In the genomic region with DNA sequence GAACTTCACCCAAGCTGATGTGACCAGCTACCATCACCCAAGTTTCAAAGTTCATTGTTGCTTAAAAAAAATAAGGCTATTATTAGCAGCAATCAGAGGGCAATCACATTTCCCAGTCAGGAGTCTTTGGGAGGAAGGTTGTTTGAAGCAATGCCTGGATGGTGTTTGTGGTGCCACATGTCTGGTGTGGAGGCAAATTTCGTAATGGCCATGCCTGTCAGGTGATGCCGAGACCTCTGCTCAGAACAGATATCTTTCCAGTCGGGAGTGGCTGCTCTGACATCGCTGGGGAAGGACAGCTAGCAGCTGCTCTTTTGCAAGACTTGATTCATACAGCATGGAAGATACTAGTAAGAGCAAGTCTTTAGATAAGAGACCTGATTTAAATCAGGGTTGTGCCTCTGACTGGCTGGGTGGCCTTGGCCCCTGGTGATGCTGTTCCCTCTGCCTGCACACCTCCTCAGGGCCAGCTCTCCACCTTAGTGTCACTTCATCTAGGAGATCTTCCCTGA, we compare ENCODE assay signal across 11 cellular contexts.
DNase-seq lines count a peak whose midpoint lies in the region; ATAC-seq and TF ChIP-seq lines count a peak whose summit lies in the region.
"Had no signal": no experiment of that assay in that cellular context is flagged by ENCODE, and none has a peak within 500 bp of the region (broad histone marks: within the 10 kb centered on the region; RNA-seq: fewer than 3 reads in every experiment).

No MANE protein-coding gene starts in this region.

- no peaks in the 10 kb centered on the region for H3K27me3 ChIP-seq in CD4-positive, CD25-positive, alpha-beta regulatory T cell (ENCODE audit: control insufficient read depth, insufficient read depth, low read length)
- H3K27me3 ChIP-seq in left ventricle myocardium inferior (ENCODE audit: low read depth) (no peaks in the 10 kb centered on the region), trophoblast cell (ENCODE audit: insufficient read depth, low read length) (no peaks in the 10 kb centered on the region)

- POLR2A ChIA-PET in OCI-LY7 (lab: Charles Lee), result no interaction called here

- H4K20me1 ChIP-seq in OCI-LY7 (ENCODE audit: insufficient read depth, low read length), result no peaks in the 10 kb centered on the region

- H3K4me1 Mint-ChIP-seq in CD4-positive, CD25-positive, alpha-beta regulatory T cell, result peaks cover 9 to 28% (median 18%) of the 10 kb centered on the region in 4 donors

- H2BK120ac ChIP-seq in trophoblast cell (ENCODE audit: insufficient read depth, low read length, poor library complexity), result no peak overlapping the region

- H3K27ac Mint-ChIP-seq in CD4-positive, CD25-positive, alpha-beta regulatory T cell, result peak overlapping the region in 2 of 3 donors; percentile 9 to 34
- H3K27ac Mint-ChIP-seq: activated naive CD4-positive, alpha-beta T cell treated with anti-CD3 and anti-CD28 coated beads, Interleukin-2, amount 50 U/mL, for 24 hours had no signal

- no peaks in the 10 kb centered on the region for H3K9me3 ChIP-seq in CD4-positive, CD25-positive, alpha-beta regulatory T cell (ENCODE audit: control insufficient read depth in 2 of 2, low read length in 2 of 2)
- H3K9me3 ChIP-seq in left ventricle myocardium inferior (replicated peaks), result no peaks in the 10 kb centered on the region
- H3K9me3 ChIP-seq in trophoblast cell (ENCODE audit: insufficient read depth, low read depth, low read length), result no peaks in the 10 kb centered on the region
- no peaks in the 10 kb centered on the region for H3K9me3 ChIP-seq in OCI-LY7 (ENCODE audit: low read length)
- H3K9me3 ChIP-seq: neutrophil had no signal

- H3K4ac ChIP-seq in trophoblast cell (ENCODE audit: low read depth, low read length), result no peak overlapping the region

- H3K4me3 Mint-ChIP-seq in CD4-positive, CD25-positive, alpha-beta regulatory T cell, result no peak overlapping the region
- H3K4me3 Mint-ChIP-seq: activated naive CD4-positive, alpha-beta T cell treated with anti-CD3 and anti-CD28 coated beads, Interleukin-2, amount 50 U/mL, for 24 hours had no signal

- no peaks in the 10 kb centered on the region for H3K9me2 ChIP-seq in OCI-LY7 (ENCODE audit: insufficient read depth, low read length)

- H4K91ac ChIP-seq in trophoblast cell (ENCODE audit: low read depth, low read length), result no peak overlapping the region

- DNase-seq in CD4-positive, CD25-positive, alpha-beta regulatory T cell, result no peak
- DNase-seq in amniotic epithelial cell (ENCODE audit: low read depth) (peak; percentile 91), left ventricle myocardium inferior (peak; percentile 55), trophoblast cell (peak; percentile 77 to 84), OCI-LY7 (ENCODE audit: low spot score) (no peak), Kasumi-1 (lab: John Stamatoyannopoulos, UW) (no peak)
- DNase-seq: EL had no signal

- H2BK5ac ChIP-seq in trophoblast cell (ENCODE audit: low read depth, low read length, poor library complexity), result no peak overlapping the region

- BruUV-seq in OCI-LY7 (replicated peaks; lab: Mats Ljungman, UMichigan), result no TSS peak

- H3K79me2 ChIP-seq in trophoblast cell (ENCODE audit: control insufficient read depth, insufficient read depth, low read length, poor library complexity) (no peaks in the 10 kb centered on the region), OCI-LY7 (ENCODE audit: insufficient read depth, low read depth, low read length) (no peaks in the 10 kb centered on the region)

- TF ChIP-seq CTCF in left ventricle myocardium inferior (IDR thresholded peaks at IDR 0.05; ENCODE audit: borderline replicate concordance), result no peak
- no peak for TF ChIP-seq CTCF in OCI-LY7 (conservative IDR thresholded peaks at IDR 0.05; ENCODE audit: low read length)

- no peak overlapping the region for H4K8ac ChIP-seq in trophoblast cell (ENCODE audit: low read depth, low read length)

- H3K4me1 ChIP-seq in CD4-positive, CD25-positive, alpha-beta regulatory T cell (ENCODE audit: control insufficient read depth, insufficient read depth, low read length, poor library complexity, severe bottlenecking), result peaks cover 22% of the 10 kb centered on the region
- H3K4me1 ChIP-seq in left ventricle myocardium inferior (peaks cover 43% of the 10 kb centered on the region), trophoblast cell (ENCODE audit: control insufficient read depth in 1 of 2, insufficient read depth in 2 of 2, low read length in 2 of 2) (peaks cover 2 to 9% of the 10 kb centered on the region in 2 experiments), OCI-LY7 (ENCODE audit: insufficient read depth, low read length, poor library complexity, severe bottlenecking) (peaks cover 24% of the 10 kb centered on the region)

- H3K9ac ChIP-seq in trophoblast cell (ENCODE audit: low read length), result no peak overlapping the region

- no peaks in the 10 kb centered on the region for H3K79me1 ChIP-seq in trophoblast cell (ENCODE audit: low read length)

- H3K18ac ChIP-seq in trophoblast cell (ENCODE audit: low read length), result no peak overlapping the region

- H3K27me3 Mint-ChIP-seq in CD4-positive, CD25-positive, alpha-beta regulatory T cell, result no peaks in the 10 kb centered on the region
- H3K27me3 Mint-ChIP-seq: activated naive CD4-positive, alpha-beta T cell treated with anti-CD3 and anti-CD28 coated beads, Interleukin-2, amount 50 U/mL, for 24 hours had no signal

- H3K9me3 Mint-ChIP-seq in CD4-positive, CD25-positive, alpha-beta regulatory T cell, result peaks cover 0 to 2% (median 0%) of the 10 kb centered on the region in 7 donors
- H3K9me3 Mint-ChIP-seq: activated naive CD4-positive, alpha-beta T cell treated with anti-CD3 and anti-CD28 coated beads, Interleukin-2, amount 50 U/mL, for 24 hours had no signal

- H3K36me3 ChIP-seq in CD4-positive, CD25-positive, alpha-beta regulatory T cell (ENCODE audit: control insufficient read depth, insufficient read depth, low read length), result no peaks in the 10 kb centered on the region
- H3K36me3 ChIP-seq in left ventricle myocardium inferior (no peaks in the 10 kb centered on the region), trophoblast cell (ENCODE audit: control insufficient read depth in 1 of 2, insufficient read depth in 2 of 2, low read length in 2 of 2) (no peaks in the 10 kb centered on the region), OCI-LY7 (ENCODE audit: insufficient read depth, low read length) (no peaks in the 10 kb centered on the region)
- H3K36me3 ChIP-seq: neutrophil had no signal

- intact Hi-C loops in left ventricle myocardium inferior (cut with micrococcal nuclease), result no loop called here
- intact Hi-C loops in OCI-LY7 (cut with micrococcal nuclease; ENCODE audit: unreplicated experiment), result no loop called here

- no peak overlapping the region for H3K4me3 ChIP-seq in CD4-positive, CD25-positive, alpha-beta regulatory T cell (ENCODE audit: low read depth, low read length)
- no peak overlapping the region for H3K4me3 ChIP-seq in left ventricle myocardium inferior
- H3K4me3 ChIP-seq in trophoblast cell (ENCODE audit: low read depth, low read length), result no peak overlapping the region
- H3K4me3 ChIP-seq in OCI-LY7 (ENCODE audit: low read depth, low read length, poor library complexity, severe bottlenecking), result no peak overlapping the region

- H3K23ac ChIP-seq in trophoblast cell (ENCODE audit: low read length), result no peak overlapping the region

- H3K36me3 Mint-ChIP-seq in CD4-positive, CD25-positive, alpha-beta regulatory T cell, result no peaks in the 10 kb centered on the region
- H3K36me3 Mint-ChIP-seq: activated naive CD4-positive, alpha-beta T cell treated with anti-CD3 and anti-CD28 coated beads, Interleukin-2, amount 50 U/mL, for 24 hours had no signal

- no peak overlapping the region for H2BK12ac ChIP-seq in trophoblast cell (ENCODE audit: low read length)

- ATAC-seq in CD4-positive, CD25-positive, alpha-beta regulatory T cell (ENCODE audit: low read depth in 2 of 2), result no peak
- no peak for ATAC-seq in GM19328 (IDR thresholded peaks at IDR 0.05; ENCODE audit: unreplicated experiment)
- ATAC-seq in HG03565 (IDR thresholded peaks at IDR 0.05; ENCODE audit: unreplicated experiment), result no peak

- CTCF ChIA-PET in OCI-LY7 (lab: Charles Lee; ENCODE audit: unreplicated experiment), result no interaction called here

- H3K4me2 ChIP-seq in trophoblast cell (ENCODE audit: low read length), result no peak overlapping the region
- H3K4me2 ChIP-seq in OCI-LY7 (ENCODE audit: low read length), result no peak overlapping the region

- WGBS in trophoblast cell (ENCODE audit: extremely low coverage, insufficient coverage, insufficient read length), result no CpG with 5 or more reads among the region's 4 CpGs

- H2AFZ ChIP-seq in trophoblast cell (ENCODE audit: insufficient read depth, low read length, poor library complexity) (no peak overlapping the region), OCI-LY7 (ENCODE audit: low read length) (no peak overlapping the region)

- H4K12ac ChIP-seq in trophoblast cell (ENCODE audit: low read depth, low read length), result no peak overlapping the region

- no peak overlapping the region for H2AK5ac ChIP-seq in trophoblast cell (ENCODE audit: low read length)

- H3K14ac ChIP-seq in trophoblast cell (ENCODE audit: low read length), result no peak overlapping the region

- no peak overlapping the region for H3K27ac ChIP-seq in CD4-positive, CD25-positive, alpha-beta regulatory T cell (ENCODE audit: insufficient read depth, low read length, poor library complexity, severe bottlenecking)
- H3K27ac ChIP-seq in left ventricle myocardium inferior (replicated peaks), result peak overlapping the region; percentile 89
- H3K27ac ChIP-seq in trophoblast cell (ENCODE audit: low read depth, low read length), result no peak overlapping the region
- H3K27ac ChIP-seq in OCI-LY7 (ENCODE audit: low read depth, low read length, poor library complexity, severe bottlenecking), result no peak overlapping the region
- H3K27ac ChIP-seq: neutrophil had no signal

Comparison
In these comparisons a context has a peak if more than half of its experiments do, and no peak if none do; other contexts are left out.
1. DNase-seq: peak in amniotic epithelial cell (single experiment), left ventricle myocardium inferior (single experiment) and trophoblast cell (2 of 2); none in CD4-positive, CD25-positive, alpha-beta regulatory T cell (0 of 3), OCI-LY7 (single experiment) and Kasumi-1 (0 of 2).